8 cellular contexts compared by ENCODE assay signal in genomic region chr9:35490910-35491465, GRCh38. TPM values are rescaled to one million over a fixed set of nuclear protein-coding genes. Genes with fewer than 3 reads are reported as not detected.
DNase-seq lines count a peak whose midpoint lies in the region; TF ChIP-seq lines count a peak whose summit lies in the region.

No MANE protein-coding gene starts in this region.

- H3K4me1 Mint-ChIP-seq in activated CD4-positive, alpha-beta T cell treated with anti-CD3 and anti-CD28 coated beads, Interleukin-2, amount 10 ng/mL, durations not matched to agents 24 days and 14 days, result peaks cover 36% of the 10 kb centered on the region

- no peak for DNase-seq in activated CD4-positive, alpha-beta T cell treated with anti-CD3 and anti-CD28 coated beads, Interleukin-2, amount 10 ng/mL, durations not matched to agents 24 days and 14 days
- DNase-seq in activated CD4-positive, alpha-beta T cell treated with anti-CD3 and anti-CD28 coated beads, Interleukin-2, amount 50 U/mL, for 48 hours, result no peak
- no peak for DNase-seq in breast epithelium (ENCODE audit: low spot score in 2 of 2)
- no peak for DNase-seq in lower leg skin (ENCODE audit: low spot score in 2 of 2)
- DNase-seq in tibial artery, result no peak
- no peak for DNase-seq in stimulated activated CD4-positive, alpha-beta T cell treated with anti-CD3 and anti-CD28 coated beads, Interleukin-4, amount 100 ng/mL, for 1 hour
- no peak for DNase-seq in posterior vena cava (ENCODE audit: low spot score)
- no peak for DNase-seq in dedifferentiated amniotic fluid mesenchymal stem cell (ENCODE audit: extremely low spot score)

- H3K27me3 ChIP-seq in breast epithelium (no peaks in the 10 kb centered on the region), tibial artery (no peaks in the 10 kb centered on the region)

- intact Hi-C loops in activated CD4-positive, alpha-beta T cell treated with anti-CD3 and anti-CD28 coated beads, Interleukin-2, amount 10 ng/mL, durations not matched to agents 24 days and 14 days (cut with micrococcal nuclease), result no loop called here
- intact Hi-C loops in breast epithelium (cut with DNase I; ENCODE audit: low total_unique reads), result loop anchor here (5.0 kb wide), 1 partner anchor 66 kb away; no protein-coding TSS in a partner anchor
- intact Hi-C loops in lower leg skin (cut with DNase I; ENCODE audit: low total_unique reads), result loop anchor here (5.0 kb wide), 1 partner anchor 56 kb away; no protein-coding TSS in a partner anchor
- intact Hi-C loops in tibial artery (cut with DNase I; ENCODE audit: low total_unique reads), result no loop called here
- intact Hi-C loops in posterior vena cava (cut with DNase I), result loop anchor here in 1 of 2 donors (2.0 to 5.0 kb wide), 2 partner anchors 46 to 64 kb away; no protein-coding TSS in a partner anchor

- peak overlapping the region; percentile 79 to 94 (median 91) for H3K4me3 ChIP-seq in breast epithelium
- peak overlapping the region; percentile 59 for H3K4me3 ChIP-seq in lower leg skin (ENCODE audit: low read depth, poor library complexity, severe bottlenecking)
- peak overlapping the region; percentile 87 to 98 for H3K4me3 ChIP-seq in tibial artery

- H3K4me3 Mint-ChIP-seq in activated CD4-positive, alpha-beta T cell treated with anti-CD3 and anti-CD28 coated beads, Interleukin-2, amount 10 ng/mL, durations not matched to agents 24 days and 14 days, result peak overlapping the region; percentile 95

- H3K27ac ChIP-seq in breast epithelium, result peak overlapping the region; percentile 98
- H3K27ac ChIP-seq in tibial artery, result peak overlapping the region; percentile 96 to 99

- H3K4me1 ChIP-seq in breast epithelium, result peaks cover 4 to 5% of the 10 kb centered on the region in 2 donors
- peaks cover 0 to 27% (median 16%) of the 10 kb centered on the region in 4 donors for H3K4me1 ChIP-seq in tibial artery

- H3K36me3 Mint-ChIP-seq in activated CD4-positive, alpha-beta T cell treated with anti-CD3 and anti-CD28 coated beads, Interleukin-2, amount 10 ng/mL, durations not matched to agents 24 days and 14 days (ENCODE audit: low read depth), result no peaks in the 10 kb centered on the region

- H3K9me3 ChIP-seq in breast epithelium (no peaks in the 10 kb centered on the region), tibial artery (no peaks in the 10 kb centered on the region)

- 50 to 53% methylated on average over 12 of the region's 12 CpGs for WGBS in lower leg skin, 2 donors

- H3K27ac Mint-ChIP-seq in activated CD4-positive, alpha-beta T cell treated with anti-CD3 and anti-CD28 coated beads, Interleukin-2, amount 10 ng/mL, durations not matched to agents 24 days and 14 days, result peak overlapping the region; percentile 72

- H3K36me3 ChIP-seq in breast epithelium (no peaks in the 10 kb centered on the region), tibial artery (no peaks in the 10 kb centered on the region)

- no peak for TF ChIP-seq POLR2A in breast epithelium (IDR thresholded peaks at IDR 0.05)
- TF ChIP-seq POLR2A in lower leg skin (IDR thresholded peaks at IDR 0.05), result no peak

- TF ChIP-seq CTCF in breast epithelium (IDR thresholded peaks at IDR 0.05) (no peak), lower leg skin (IDR thresholded peaks at IDR 0.05) (no peak), tibial artery (IDR thresholded peaks at IDR 0.05) (no peak)

- H3K27me3 Mint-ChIP-seq in activated CD4-positive, alpha-beta T cell treated with anti-CD3 and anti-CD28 coated beads, Interleukin-2, amount 10 ng/mL, durations not matched to agents 24 days and 14 days, result peaks cover 20% of the 10 kb centered on the region

- no peaks in the 10 kb centered on the region for H3K9me3 Mint-ChIP-seq in activated CD4-positive, alpha-beta T cell treated with anti-CD3 and anti-CD28 coated beads, Interleukin-2, amount 10 ng/mL, durations not matched to agents 24 days and 14 days

RNA-seq across cellular contexts. Expression of gene RUSC2, which starts 1.1 kb away (rescaled TPM):
- total RNA-seq in activated CD4-positive, alpha-beta T cell treated with anti-CD3 and anti-CD28 coated beads, Interleukin-2, amount 10 ng/mL, durations not matched to agents 24 days and 14 days, result 6.9 and 7.9 TPM in 2 replicates
- total RNA-seq in breast epithelium, result 10 to 100 TPM; 17.0 to 17.1 (median 17.1) TPM
- total RNA-seq in lower leg skin, result 10 to 100 TPM; 18.5 to 32.0 (median 30.1) TPM
- total RNA-seq in posterior vena cava, result 10 to 100 TPM; 53.5 to 64.2 TPM

Comparison
In these comparisons a context has a peak if more than half of its experiments do, and no peak if none do; other contexts are left out.
1. intact Hi-C loops: an anchor here in breast epithelium (5.0 kb wide) and lower leg skin (5.0 kb wide); none called in activated CD4-positive, alpha-beta T cell treated with anti-CD3 and anti-CD28 coated beads, Interleukin-2, amount 10 ng/mL, durations not matched to agents 24 days and 14 days and tibial artery.